In the genomic region with DNA sequence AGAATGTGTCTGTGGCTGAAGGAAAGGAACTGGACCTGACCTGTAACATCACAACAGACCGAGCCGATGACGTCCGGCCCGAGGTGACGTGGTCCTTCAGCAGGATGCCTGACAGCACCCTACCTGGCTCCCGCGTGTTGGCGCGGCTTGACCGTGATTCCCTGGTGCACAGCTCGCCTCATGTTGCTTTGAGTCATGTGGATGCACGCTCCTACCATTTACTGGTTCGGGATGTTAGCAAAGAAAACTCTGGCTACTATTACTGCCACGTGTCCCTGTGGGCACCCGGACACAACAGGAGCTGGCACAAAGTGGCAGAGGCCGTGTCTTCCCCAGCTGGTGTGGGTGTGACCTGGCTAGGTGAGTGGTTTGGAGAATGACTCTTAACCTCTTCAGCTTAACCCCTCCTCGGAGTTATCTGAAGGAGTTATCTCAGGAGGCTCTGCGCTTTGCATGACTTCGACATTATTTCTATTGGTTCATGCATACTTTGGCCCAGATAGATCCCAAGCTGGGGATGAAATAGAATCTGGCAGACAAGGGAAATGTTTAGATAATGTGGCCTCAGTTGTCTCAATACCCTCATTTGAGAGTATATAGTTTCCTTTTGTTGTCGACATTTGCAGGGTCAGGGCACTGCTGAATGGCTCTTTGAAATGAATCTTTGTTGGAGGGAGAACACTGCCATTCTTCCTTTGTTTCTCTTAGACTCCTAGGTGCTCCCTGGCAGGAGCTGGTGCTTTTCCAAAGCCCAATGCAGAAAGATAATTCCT, we compare ENCODE assay signal across 25 cellular contexts. TPM values are rescaled to one million over a fixed set of nuclear protein-coding genes. Genes with fewer than 3 reads are reported as not detected.
DNase-seq lines count a peak whose midpoint lies in the region; ATAC-seq and TF ChIP-seq lines count a peak whose summit lies in the region.
"Had no signal": no experiment of that assay in that cellular context is flagged by ENCODE, and none has a peak within 500 bp of the region (broad histone marks: within the 10 kb centered on the region; RNA-seq: fewer than 3 reads in every experiment).

No MANE protein-coding gene starts in this region.

- H3K27ac ChIP-seq in IMR-90 (ENCODE audit: insufficient read depth, low read length) (no peak overlapping the region), esophagus muscularis mucosa (replicated peaks in 1 of 4) (peak overlapping the region; percentile 81 to 88 (median 84))
- H3K27ac ChIP-seq: RWPE1, upper lobe of right lung had no signal

- H3K4ac ChIP-seq in IMR-90 (ENCODE audit: low read depth, low read length), result no peak overlapping the region

- H4K8ac ChIP-seq in IMR-90 (ENCODE audit: low read depth in 2 of 2, low read length in 2 of 2), result no peak overlapping the region

- H3K36me3 ChIP-seq in IMR-90 (ENCODE audit: control insufficient read depth, insufficient read depth, low read length), result no peaks in the 10 kb centered on the region
- H3K36me3 ChIP-seq in esophagus muscularis mucosa, result peaks cover 0 to 18% (median 6%) of the 10 kb centered on the region in 4 donors
- H3K36me3 ChIP-seq: upper lobe of right lung had no signal

- no peak overlapping the region for H3K56ac ChIP-seq in IMR-90 (ENCODE audit: extremely low read depth, insufficient read depth, low read length)

- POLR2A ChIA-PET in IMR-90 (lab: Charles Lee; ENCODE audit: unreplicated experiment) (no interaction called here), HEK293T (lab: Yijun Ruan, JAX) (no interaction called here)

- H3K27me3 ChIP-seq in IMR-90 (ENCODE audit: control insufficient read depth, insufficient read depth, low read length), result peaks cover 4% of the 10 kb centered on the region; the same call in 1 of the 2 replicates
- H3K27me3 ChIP-seq in esophagus muscularis mucosa, result no peaks in the 10 kb centered on the region
- H3K27me3 ChIP-seq: upper lobe of right lung had no signal

- H3K79me1 ChIP-seq in IMR-90 (ENCODE audit: low read depth in 1 of 2, low read length in 2 of 2), result no peaks in the 10 kb centered on the region

- H3K4me1 ChIP-seq in IMR-90 (ENCODE audit: control insufficient read depth, insufficient read depth, low read length) (no peaks in the 10 kb centered on the region), esophagus muscularis mucosa (peaks cover 36 to 77% (median 75%) of the 10 kb centered on the region in 4 donors)

- H3K9me1 ChIP-seq in IMR-90 (ENCODE audit: insufficient read depth, low read length), result no peaks in the 10 kb centered on the region

- H3K9ac ChIP-seq in IMR-90 (ENCODE audit: low read depth, low read length), result no peak overlapping the region

- H3K4me3 ChIP-seq in IMR-90 (ENCODE audit: insufficient read depth, low read depth, low read length), result no peak overlapping the region
- no peak overlapping the region for H3K4me3 ChIP-seq in esophagus muscularis mucosa
- H3K4me3 ChIP-seq: upper lobe of right lung had no signal

- BruUV-seq in IMR-90 (replicated peaks; lab: Mats Ljungman, UMichigan), result no TSS peak

- no peak overlapping the region for H2BK20ac ChIP-seq in IMR-90 (ENCODE audit: low read depth, low read length)

- no peak overlapping the region for H3K4me3 Mint-ChIP-seq in nephron
- H3K4me3 Mint-ChIP-seq: activated CD4-positive, alpha-beta T cell treated with anti-CD3 and anti-CD28 coated beads for 36 hours; activated naive CD8-positive, alpha-beta T cell had no signal

- dilution Hi-C loops in IMR-90 (cut with HindIII; ENCODE audit: low sequenced_read_pairs, unreplicated experiment), result no loop called here

- ATAC-seq in IMR-90 (ENCODE audit: low read depth), result no peak
- ATAC-seq: activated CD4-positive, alpha-beta T cell treated with anti-CD3 and anti-CD28 coated beads for 36 hours; HCT116; SK-N-SH treated with all-trans-retinoic acid at 6 μM for 48 hours; upper lobe of right lung had no signal

- TF ChIP-seq CTCF in IMR-90 (conservative IDR thresholded peaks at IDR 0.05; ENCODE audit: low read depth, low read length), result no peak
- no peak for TF ChIP-seq CTCF in esophagus muscularis mucosa (IDR thresholded peaks at IDR 0.05)
- TF ChIP-seq CTCF in nephron (IDR thresholded peaks at IDR 0.05; ENCODE audit: unreplicated experiment in 3 of 3), result no peak
- no peak for TF ChIP-seq CTCF in GM13976 (IDR thresholded peaks at IDR 0.05; ENCODE audit: borderline replicate concordance, control extremely low read depth, extremely low read depth, insufficient read depth, missing control alignments)

- WGBS in IMR-90 (ENCODE audit: extremely low coverage in 2 of 2, insufficient read length in 1 of 2), 2 experiments, result 84% methylated on average over 7 of the region's 21 CpGs; no CpG with 5 or more reads in 1 of the 2 experiments
- WGBS in esophagus muscularis mucosa, result 80% methylated on average over 18 of the region's 21 CpGs

- TF ChIP-seq RAD21 in IMR-90 (IDR thresholded peaks at IDR 0.05; ENCODE audit: low read length), result no peak

- intact Hi-C loops in IMR-90 (cut with micrococcal nuclease), result no loop called here
- intact Hi-C loops in esophagus muscularis mucosa (cut with DNase I), result no loop called here

- no peak overlapping the region for H2AK9ac ChIP-seq in IMR-90 (replicated peaks; ENCODE audit: low read depth, low read length, poor library complexity)

- H3K23ac ChIP-seq in IMR-90 (ENCODE audit: low read depth, low read length), result no peak overlapping the region

- H3K4me2 ChIP-seq in IMR-90 (ENCODE audit: low read depth, low read length), result no peak overlapping the region

- no peaks in the 10 kb centered on the region for H3K9me3 Mint-ChIP-seq in nephron

- DNase-seq in IMR-90, result no peak
- no peak for DNase-seq in esophagus muscularis mucosa (ENCODE audit: extremely low spot score)
- DNase-seq in superior temporal gyrus (ENCODE audit: extremely low spot score), result peak; percentile 71
- no peak for DNase-seq in GM13976 (ENCODE audit: low spot score)
- DNase-seq in NCI-H1048 (lab: John Stamatoyannopoulos, UW), result no peak
- DNase-seq in HEK293T (ENCODE audit: extremely low spot score), result no peak
- DNase-seq: activated CD4-positive, alpha-beta T cell treated with anti-CD3 and anti-CD28 coated beads for 36 hours; activated T-cell treated with anti-CD3 and anti-CD28 coated beads for 4 hours; aorta; Calu3; DND-41; glutamatergic neuron; mammary epithelial cell; MV-4-11; NCI-H510A; occipital lobe; stimulated activated CD4-positive, alpha-beta T cell treated with anti-CD3 and anti-CD28 coated beads, Interleukin-2, amount 100 ng/mL, for 24 hours; T-helper 2 cell; upper lobe of right lung had no signal

- no peak overlapping the region for H3K14ac ChIP-seq in IMR-90 (replicated peaks; ENCODE audit: low read depth, low read length)

- H3K4me1 Mint-ChIP-seq in nephron, result peaks cover 74% of the 10 kb centered on the region

- H3K18ac ChIP-seq in IMR-90 (ENCODE audit: low read depth, low read length), result no peak overlapping the region

- H4K20me1 ChIP-seq in IMR-90 (ENCODE audit: insufficient read depth, low read length), result no peaks in the 10 kb centered on the region

- H3K36me3 Mint-ChIP-seq in nephron (ENCODE audit: low read depth), result peaks cover 65% of the 10 kb centered on the region
- H3K36me3 Mint-ChIP-seq: activated naive CD8-positive, alpha-beta T cell had no signal

- in situ Hi-C loops in IMR-90 (cut with MboI; ENCODE audit: low sequenced_read_pairs), result no loop called here
- in situ Hi-C loops in GM13976 (cut with MboI; ENCODE audit: low sequenced_read_pairs, unreplicated experiment), result no loop called here

- no peak overlapping the region for H2BK15ac ChIP-seq in IMR-90 (ENCODE audit: low read depth, low read length)

- TF ChIP-seq POLR2A in IMR-90 (IDR thresholded peaks at IDR 0.05; ENCODE audit: low read depth, low read length), result no peak
- no peak for TF ChIP-seq POLR2A in esophagus muscularis mucosa (IDR thresholded peaks at IDR 0.05; ENCODE audit: low read depth)

- CTCF ChIA-PET in IMR-90 (lab: Yijun Ruan, JAX) (no interaction called here), HEK293T (lab: Yijun Ruan, JAX) (no interaction called here)

- H2AFZ ChIP-seq in IMR-90 (replicated peaks; ENCODE audit: low read length, poor library complexity), result peak overlapping the region; percentile 62

- H2BK120ac ChIP-seq in IMR-90 (ENCODE audit: low read depth, low read length), result no peak overlapping the region

- H4K91ac ChIP-seq in IMR-90 (ENCODE audit: insufficient read depth, low read depth, low read length), result no peak overlapping the region

- H4K5ac ChIP-seq in IMR-90 (ENCODE audit: low read depth, low read length), result no peak overlapping the region

- TF ChIP-seq EP300 in esophagus muscularis mucosa (IDR thresholded peaks at IDR 0.05), result no peak

- H3K9me3 ChIP-seq in IMR-90 (ENCODE audit: control insufficient read depth, insufficient read depth, low read length) (no peaks in the 10 kb centered on the region), esophagus muscularis mucosa (no peaks in the 10 kb centered on the region)
- H3K9me3 ChIP-seq: upper lobe of right lung had no signal

- no peaks in the 10 kb centered on the region for H3K27me3 Mint-ChIP-seq in nephron (ENCODE audit: low read depth)
- H3K27me3 Mint-ChIP-seq: activated CD4-positive, alpha-beta T cell treated with anti-CD3 and anti-CD28 coated beads for 36 hours; activated naive CD8-positive, alpha-beta T cell had no signal

- peak overlapping the region in 2 of 3 experiments; percentile 71 to 83 for H3K27ac Mint-ChIP-seq in nephron
- H3K27ac Mint-ChIP-seq: activated CD4-positive, alpha-beta T cell treated with anti-CD3 and anti-CD28 coated beads for 36 hours; activated naive CD8-positive, alpha-beta T cell had no signal

- no peak overlapping the region for H2BK5ac ChIP-seq in IMR-90 (ENCODE audit: low read depth, low read length, poor library complexity, severe bottlenecking)

- no peak overlapping the region for H2AK5ac ChIP-seq in IMR-90 (ENCODE audit: low read depth, low read length)

TF ChIP-seq in IMR-90, 13 proteins besides CTCF, POLR2A, EP300 and RAD21 (continues in another document):
- TF ChIP-seq SMC3 (IDR thresholded peaks at IDR 0.05; ENCODE audit: low read depth, low read length), result no peak
- TF ChIP-seq NFE2L2 (IDR thresholded peaks at IDR 0.05; ENCODE audit: low read depth, low read length), result no peak

TF ChIP-seq in HEK293T, 16 proteins besides CTCF, POLR2A, EP300 and RAD21 (continues in another document):
- no peak for TF ChIP-seq SUZ12 (IDR thresholded peaks at IDR 0.05)
- TF ChIP-seq FOXA1 (IDR thresholded peaks at IDR 0.05), result no peak
- TF ChIP-seq FOXK2 (IDR thresholded peaks at IDR 0.05), result no peak
- no peak for TF ChIP-seq ELF4 (IDR thresholded peaks at IDR 0.05)
- TF ChIP-seq LEF1 (IDR thresholded peaks at IDR 0.05; ENCODE audit: borderline replicate concordance), result no peak
- no peak for TF ChIP-seq BHLHE40 (IDR thresholded peaks at IDR 0.05; ENCODE audit: borderline replicate concordance)

RNA-seq across cellular contexts. Expression of gene PTGFRN, which starts 39.7 kb away (rescaled TPM):
- 0.90 and 1.1 TPM in 2 replicates for total RNA-seq in IMR-90 (2012; rRNA removed)
- 0.90 and 1.1 TPM in 2 replicates for polyA plus RNA-seq in IMR-90 (2012; rRNA removed)
- 0.32 and 0.60 TPM in 2 replicates for polyA plus RNA-seq in IMR-90 (2012; cell fraction: cytosol; rRNA removed)
- polyA plus RNA-seq in IMR-90 (2012; cell fraction: nucleus; rRNA removed; ENCODE audit: low replicate concordance), result 0.16 and 0.33 TPM in 2 replicates
- total RNA-seq in esophagus muscularis mucosa, result 100 to 1,000 TPM in 3 of 4 donors, 10 to 100 TPM in 1; 69.1 to 150 (median 106) TPM
- total RNA-seq: OCI-LY7 had no signal

RNA-seq across cellular contexts. Expression of gene CD101, which starts 52.2 kb away (rescaled TPM):
- total RNA-seq in IMR-90 (2012; rRNA removed), result not detected in 2 replicates
- polyA plus RNA-seq in IMR-90 (2012; rRNA removed), result not detected in 2 replicates
- polyA plus RNA-seq in IMR-90 (2012; cell fraction: cytosol; rRNA removed), result not detected in 2 replicates
- not detected in 2 replicates for polyA plus RNA-seq in IMR-90 (2012; cell fraction: nucleus; rRNA removed; ENCODE audit: low replicate concordance)
- total RNA-seq in esophagus muscularis mucosa, result 1 to 10 TPM in 2 of 4 donors, under 1 TPM in 2; 0.26 to 1.5 (median 0.87) TPM
- total RNA-seq: OCI-LY7 had no signal

Comparison
In these comparisons a context has a peak if more than half of its experiments do, and no peak if none do; other contexts are left out.
1. RNA of gene PTGFRN, which starts 39.7 kb away (total RNA-seq): 69.1 to 150 TPM in esophagus muscularis mucosa; 0.90 to 1.1 TPM in IMR-90; every median in the first group is over 10 times any median in the second.